ENCODE assay signal across 1 cellular context in the genomic region with DNA sequence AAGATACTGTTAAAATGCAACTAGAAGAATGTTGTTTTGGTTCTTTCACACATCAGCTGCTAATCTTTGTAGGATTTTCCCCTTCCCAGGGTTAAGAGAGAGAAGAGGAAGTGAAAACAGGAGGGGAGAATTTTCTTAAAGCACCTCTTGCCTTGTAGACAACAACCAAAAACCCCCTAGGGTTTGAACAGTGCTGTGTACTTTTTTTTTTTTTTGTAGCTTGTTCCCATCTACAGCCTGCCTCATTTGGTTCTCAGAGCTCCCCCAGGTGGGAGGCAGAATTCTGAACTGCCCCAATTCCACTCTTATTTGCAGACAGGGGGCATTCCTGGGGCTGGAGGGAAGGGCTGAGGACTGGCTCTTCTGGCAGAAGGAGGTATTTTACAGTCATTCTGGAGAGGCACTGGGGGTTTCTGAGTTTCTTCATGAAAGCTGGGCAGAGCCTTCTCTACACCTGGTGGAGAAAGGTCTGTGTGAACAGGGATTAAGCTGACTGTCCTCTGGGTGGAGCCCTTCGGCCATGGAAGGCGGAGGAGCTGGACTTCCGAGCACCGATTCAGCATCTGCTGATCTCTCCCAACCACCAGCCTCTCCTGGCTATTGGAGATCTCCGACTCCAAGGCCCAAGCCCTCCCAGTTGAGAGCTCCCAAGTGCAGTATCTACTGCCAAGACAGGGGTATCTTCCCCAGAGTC.
TF ChIP-seq lines count a peak whose summit lies in the region.

No MANE protein-coding gene starts in this region.

TF ChIP-seq in HepG2, 621 proteins besides CTCF, POLR2A, EP300 and RAD21 (continues in another document):
- TF ChIP-seq, protein P1, sequence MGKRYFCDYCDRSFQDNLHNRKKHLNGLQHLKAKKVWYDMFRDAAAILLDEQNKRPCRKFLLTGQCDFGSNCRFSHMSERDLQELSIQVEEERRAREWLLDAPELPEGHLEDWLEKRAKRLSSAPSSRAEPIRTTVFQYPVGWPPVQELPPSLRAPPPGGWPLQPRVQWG (CRISPR knock-in tag; IDR thresholded peaks at IDR 0.05; ENCODE audit: borderline replicate concordance, low read depth), result no peak
- TF ChIP-seq KLF6 (CRISPR knock-in tag; IDR thresholded peaks at IDR 0.05) (no peak), ETV6 (CRISPR knock-in tag; conservative IDR thresholded peaks at IDR 0.05) (0 out of 2 replicates have a peak, but pooled peaks have one; percentile 43), SALL2 (CRISPR knock-in tag; IDR thresholded peaks at IDR 0.05) (no peak), SP4 (CRISPR knock-in tag; IDR thresholded peaks at IDR 0.05) (no peak), ZSCAN20 (CRISPR knock-in tag; IDR thresholded peaks at IDR 0.05; ENCODE audit: borderline replicate concordance) (no peak), ZNF781 (CRISPR knock-in tag; IDR thresholded peaks at IDR 0.05; ENCODE audit: borderline replicate concordance, not compliant biosample characterization) (no peak), SP140L (CRISPR knock-in tag; IDR thresholded peaks at IDR 0.05; ENCODE audit: borderline replicate concordance) (no peak), ZNF124 (CRISPR knock-in tag; IDR thresholded peaks at IDR 0.05) (peak; percentile 38; the same call in 1 of the 2 replicates), ZNF253 (CRISPR knock-in tag; IDR thresholded peaks at IDR 0.05; ENCODE audit: borderline replicate concordance) (no peak), ZNF713 (CRISPR knock-in tag; IDR thresholded peaks at IDR 0.05) (no peak), SNAPC2 (CRISPR knock-in tag; IDR thresholded peaks at IDR 0.05) (no peak), LCORL (IDR thresholded peaks at IDR 0.05) (no peak), LCORL (CRISPR knock-in tag; IDR thresholded peaks at IDR 0.05) (0 out of 2 replicates have a peak, but pooled peaks have one; percentile 37), NFIB (CRISPR knock-in tag; IDR thresholded peaks at IDR 0.05; ENCODE audit: borderline replicate concordance) (no peak)
- TF ChIP-seq, protein P2, sequence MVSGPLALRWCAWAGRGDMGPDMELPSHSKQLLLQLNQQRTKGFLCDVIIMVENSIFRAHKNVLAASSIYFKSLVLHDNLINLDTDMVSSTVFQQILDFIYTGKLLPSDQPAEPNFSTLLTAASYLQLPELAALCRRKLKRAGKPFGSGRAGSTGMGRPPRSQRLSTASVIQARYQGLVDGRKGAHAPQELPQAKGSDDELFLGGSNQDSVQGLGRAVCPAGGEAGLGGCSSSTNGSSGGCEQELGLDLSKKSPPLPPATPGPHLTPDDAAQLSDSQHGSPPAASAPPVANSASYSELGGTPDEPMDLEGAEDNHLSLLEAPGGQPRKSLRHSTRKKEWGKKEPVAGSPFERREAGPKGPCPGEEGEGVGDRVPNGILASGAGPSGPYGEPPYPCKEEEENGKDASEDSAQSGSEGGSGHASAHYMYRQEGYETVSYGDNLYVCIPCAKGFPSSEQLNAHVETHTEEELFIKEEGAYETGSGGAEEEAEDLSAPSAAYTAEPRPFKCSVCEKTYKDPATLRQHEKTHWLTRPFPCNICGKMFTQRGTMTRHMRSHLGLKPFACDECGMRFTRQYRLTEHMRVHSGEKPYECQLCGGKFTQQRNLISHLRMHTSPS (CRISPR knock-in tag; IDR thresholded peaks at IDR 0.05; ENCODE audit: low read depth), result no peak
- TF ChIP-seq, protein P3, sequence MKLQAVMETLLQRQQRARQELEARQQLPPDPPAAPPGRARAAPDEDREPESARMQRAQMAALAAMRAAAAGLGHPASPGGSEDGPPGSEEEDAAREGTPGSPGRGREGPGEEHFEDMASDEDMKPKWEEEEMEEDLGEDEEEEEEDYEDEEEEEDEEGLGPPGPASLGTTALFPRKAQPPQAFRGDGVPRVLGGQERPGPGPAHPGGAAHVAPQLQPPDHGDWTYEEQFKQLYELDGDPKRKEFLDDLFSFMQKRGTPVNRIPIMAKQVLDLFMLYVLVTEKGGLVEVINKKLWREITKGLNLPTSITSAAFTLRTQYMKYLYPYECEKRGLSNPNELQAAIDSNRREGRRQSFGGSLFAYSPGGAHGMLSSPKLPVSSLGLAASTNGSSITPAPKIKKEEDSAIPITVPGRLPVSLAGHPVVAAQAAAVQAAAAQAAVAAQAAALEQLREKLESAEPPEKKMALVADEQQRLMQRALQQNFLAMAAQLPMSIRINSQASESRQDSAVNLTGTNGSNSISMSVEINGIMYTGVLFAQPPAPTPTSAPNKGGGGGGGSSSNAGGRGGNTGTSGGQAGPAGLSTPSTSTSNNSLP (IDR thresholded peaks at IDR 0.05; ENCODE audit: low read depth, low read length), result no peak
- TF ChIP-seq, protein P4, sequence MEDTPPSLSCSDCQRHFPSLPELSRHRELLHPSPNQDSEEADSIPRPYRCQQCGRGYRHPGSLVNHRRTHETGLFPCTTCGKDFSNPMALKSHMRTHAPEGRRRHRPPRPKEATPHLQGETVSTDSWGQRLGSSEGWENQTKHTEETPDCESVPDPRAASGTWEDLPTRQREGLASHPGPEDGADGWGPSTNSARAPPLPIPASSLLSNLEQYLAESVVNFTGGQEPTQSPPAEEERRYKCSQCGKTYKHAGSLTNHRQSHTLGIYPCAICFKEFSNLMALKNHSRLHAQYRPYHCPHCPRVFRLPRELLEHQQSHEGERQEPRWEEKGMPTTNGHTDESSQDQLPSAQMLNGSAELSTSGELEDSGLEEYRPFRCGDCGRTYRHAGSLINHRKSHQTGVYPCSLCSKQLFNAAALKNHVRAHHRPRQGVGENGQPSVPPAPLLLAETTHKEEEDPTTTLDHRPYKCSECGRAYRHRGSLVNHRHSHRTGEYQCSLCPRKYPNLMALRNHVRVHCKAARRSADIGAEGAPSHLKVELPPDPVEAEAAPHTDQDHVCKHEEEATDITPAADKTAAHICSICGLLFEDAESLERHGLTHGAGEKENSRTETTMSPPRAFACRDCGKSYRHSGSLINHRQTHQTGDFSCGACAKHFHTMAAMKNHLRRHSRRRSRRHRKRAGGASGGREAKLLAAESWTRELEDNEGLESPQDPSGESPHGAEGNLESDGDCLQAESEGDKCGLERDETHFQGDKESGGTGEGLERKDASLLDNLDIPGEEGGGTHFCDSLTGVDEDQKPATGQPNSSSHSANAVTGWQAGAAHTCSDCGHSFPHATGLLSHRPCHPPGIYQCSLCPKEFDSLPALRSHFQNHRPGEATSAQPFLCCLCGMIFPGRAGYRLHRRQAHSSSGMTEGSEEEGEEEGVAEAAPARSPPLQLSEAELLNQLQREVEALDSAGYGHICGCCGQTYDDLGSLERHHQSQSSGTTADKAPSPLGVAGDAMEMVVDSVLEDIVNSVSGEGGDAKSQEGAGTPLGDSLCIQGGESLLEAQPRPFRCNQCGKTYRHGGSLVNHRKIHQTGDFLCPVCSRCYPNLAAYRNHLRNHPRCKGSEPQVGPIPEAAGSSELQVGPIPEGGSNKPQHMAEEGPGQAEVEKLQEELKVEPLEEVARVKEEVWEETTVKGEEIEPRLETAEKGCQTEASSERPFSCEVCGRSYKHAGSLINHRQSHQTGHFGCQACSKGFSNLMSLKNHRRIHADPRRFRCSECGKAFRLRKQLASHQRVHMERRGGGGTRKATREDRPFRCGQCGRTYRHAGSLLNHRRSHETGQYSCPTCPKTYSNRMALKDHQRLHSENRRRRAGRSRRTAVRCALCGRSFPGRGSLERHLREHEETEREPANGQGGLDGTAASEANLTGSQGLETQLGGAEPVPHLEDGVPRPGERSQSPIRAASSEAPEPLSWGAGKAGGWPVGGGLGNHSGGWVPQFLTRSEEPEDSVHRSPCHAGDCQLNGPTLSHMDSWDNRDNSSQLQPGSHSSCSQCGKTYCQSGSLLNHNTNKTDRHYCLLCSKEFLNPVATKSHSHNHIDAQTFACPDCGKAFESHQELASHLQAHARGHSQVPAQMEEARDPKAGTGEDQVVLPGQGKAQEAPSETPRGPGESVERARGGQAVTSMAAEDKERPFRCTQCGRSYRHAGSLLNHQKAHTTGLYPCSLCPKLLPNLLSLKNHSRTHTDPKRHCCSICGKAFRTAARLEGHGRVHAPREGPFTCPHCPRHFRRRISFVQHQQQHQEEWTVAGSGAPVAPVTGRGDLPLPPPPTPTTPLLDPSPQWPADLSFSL (CRISPR knock-in tag; IDR thresholded peaks at IDR 0.05), result no peak
- TF ChIP-seq, protein P5, sequence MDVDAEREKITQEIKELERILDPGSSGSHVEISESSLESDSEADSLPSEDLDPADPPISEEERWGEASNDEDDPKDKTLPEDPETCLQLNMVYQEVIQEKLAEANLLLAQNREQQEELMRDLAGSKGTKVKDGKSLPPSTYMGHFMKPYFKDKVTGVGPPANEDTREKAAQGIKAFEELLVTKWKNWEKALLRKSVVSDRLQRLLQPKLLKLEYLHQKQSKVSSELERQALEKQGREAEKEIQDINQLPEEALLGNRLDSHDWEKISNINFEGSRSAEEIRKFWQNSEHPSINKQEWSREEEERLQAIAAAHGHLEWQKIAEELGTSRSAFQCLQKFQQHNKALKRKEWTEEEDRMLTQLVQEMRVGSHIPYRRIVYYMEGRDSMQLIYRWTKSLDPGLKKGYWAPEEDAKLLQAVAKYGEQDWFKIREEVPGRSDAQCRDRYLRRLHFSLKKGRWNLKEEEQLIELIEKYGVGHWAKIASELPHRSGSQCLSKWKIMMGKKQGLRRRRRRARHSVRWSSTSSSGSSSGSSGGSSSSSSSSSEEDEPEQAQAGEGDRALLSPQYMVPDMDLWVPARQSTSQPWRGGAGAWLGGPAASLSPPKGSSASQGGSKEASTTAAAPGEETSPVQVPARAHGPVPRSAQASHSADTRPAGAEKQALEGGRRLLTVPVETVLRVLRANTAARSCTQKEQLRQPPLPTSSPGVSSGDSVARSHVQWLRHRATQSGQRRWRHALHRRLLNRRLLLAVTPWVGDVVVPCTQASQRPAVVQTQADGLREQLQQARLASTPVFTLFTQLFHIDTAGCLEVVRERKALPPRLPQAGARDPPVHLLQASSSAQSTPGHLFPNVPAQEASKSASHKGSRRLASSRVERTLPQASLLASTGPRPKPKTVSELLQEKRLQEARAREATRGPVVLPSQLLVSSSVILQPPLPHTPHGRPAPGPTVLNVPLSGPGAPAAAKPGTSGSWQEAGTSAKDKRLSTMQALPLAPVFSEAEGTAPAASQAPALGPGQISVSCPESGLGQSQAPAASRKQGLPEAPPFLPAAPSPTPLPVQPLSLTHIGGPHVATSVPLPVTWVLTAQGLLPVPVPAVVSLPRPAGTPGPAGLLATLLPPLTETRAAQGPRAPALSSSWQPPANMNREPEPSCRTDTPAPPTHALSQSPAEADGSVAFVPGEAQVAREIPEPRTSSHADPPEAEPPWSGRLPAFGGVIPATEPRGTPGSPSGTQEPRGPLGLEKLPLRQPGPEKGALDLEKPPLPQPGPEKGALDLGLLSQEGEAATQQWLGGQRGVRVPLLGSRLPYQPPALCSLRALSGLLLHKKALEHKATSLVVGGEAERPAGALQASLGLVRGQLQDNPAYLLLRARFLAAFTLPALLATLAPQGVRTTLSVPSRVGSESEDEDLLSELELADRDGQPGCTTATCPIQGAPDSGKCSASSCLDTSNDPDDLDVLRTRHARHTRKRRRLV (CRISPR knock-in tag; IDR thresholded peaks at IDR 0.05), result no peak
- TF ChIP-seq, protein P6, sequence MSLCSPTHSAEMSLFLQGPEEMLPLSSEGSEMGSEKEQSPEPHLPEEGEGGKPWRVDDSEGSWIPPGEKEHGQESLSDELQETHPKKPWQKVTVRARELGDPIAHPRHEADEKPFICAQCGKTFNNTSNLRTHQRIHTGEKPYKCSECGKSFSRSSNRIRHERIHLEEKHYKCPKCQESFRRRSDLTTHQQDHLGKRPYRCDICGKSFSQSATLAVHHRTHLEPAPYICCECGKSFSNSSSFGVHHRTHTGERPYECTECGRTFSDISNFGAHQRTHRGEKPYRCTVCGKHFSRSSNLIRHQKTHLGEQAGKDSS (CRISPR knock-in tag; IDR thresholded peaks at IDR 0.05; ENCODE audit: borderline replicate concordance, low read depth), result no peak
- TF ChIP-seq, protein P7, sequence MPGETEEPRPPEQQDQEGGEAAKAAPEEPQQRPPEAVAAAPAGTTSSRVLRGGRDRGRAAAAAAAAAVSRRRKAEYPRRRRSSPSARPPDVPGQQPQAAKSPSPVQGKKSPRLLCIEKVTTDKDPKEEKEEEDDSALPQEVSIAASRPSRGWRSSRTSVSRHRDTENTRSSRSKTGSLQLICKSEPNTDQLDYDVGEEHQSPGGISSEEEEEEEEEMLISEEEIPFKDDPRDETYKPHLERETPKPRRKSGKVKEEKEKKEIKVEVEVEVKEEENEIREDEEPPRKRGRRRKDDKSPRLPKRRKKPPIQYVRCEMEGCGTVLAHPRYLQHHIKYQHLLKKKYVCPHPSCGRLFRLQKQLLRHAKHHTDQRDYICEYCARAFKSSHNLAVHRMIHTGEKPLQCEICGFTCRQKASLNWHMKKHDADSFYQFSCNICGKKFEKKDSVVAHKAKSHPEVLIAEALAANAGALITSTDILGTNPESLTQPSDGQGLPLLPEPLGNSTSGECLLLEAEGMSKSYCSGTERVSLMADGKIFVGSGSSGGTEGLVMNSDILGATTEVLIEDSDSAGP (CRISPR knock-in tag; IDR thresholded peaks at IDR 0.05; ENCODE audit: borderline replicate concordance), result 0 out of 2 replicates have a peak, but pooled peaks have one; percentile 6
- TF ChIP-seq, protein P8, sequence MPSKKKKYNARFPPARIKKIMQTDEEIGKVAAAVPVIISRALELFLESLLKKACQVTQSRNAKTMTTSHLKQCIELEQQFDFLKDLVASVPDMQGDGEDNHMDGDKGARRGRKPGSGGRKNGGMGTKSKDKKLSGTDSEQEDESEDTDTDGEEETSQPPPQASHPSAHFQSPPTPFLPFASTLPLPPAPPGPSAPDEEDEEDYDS (CRISPR knock-in tag; IDR thresholded peaks at IDR 0.05), result 0 out of 2 replicates have a peak, but pooled peaks have one; percentile 42
- TF ChIP-seq, protein P9, sequence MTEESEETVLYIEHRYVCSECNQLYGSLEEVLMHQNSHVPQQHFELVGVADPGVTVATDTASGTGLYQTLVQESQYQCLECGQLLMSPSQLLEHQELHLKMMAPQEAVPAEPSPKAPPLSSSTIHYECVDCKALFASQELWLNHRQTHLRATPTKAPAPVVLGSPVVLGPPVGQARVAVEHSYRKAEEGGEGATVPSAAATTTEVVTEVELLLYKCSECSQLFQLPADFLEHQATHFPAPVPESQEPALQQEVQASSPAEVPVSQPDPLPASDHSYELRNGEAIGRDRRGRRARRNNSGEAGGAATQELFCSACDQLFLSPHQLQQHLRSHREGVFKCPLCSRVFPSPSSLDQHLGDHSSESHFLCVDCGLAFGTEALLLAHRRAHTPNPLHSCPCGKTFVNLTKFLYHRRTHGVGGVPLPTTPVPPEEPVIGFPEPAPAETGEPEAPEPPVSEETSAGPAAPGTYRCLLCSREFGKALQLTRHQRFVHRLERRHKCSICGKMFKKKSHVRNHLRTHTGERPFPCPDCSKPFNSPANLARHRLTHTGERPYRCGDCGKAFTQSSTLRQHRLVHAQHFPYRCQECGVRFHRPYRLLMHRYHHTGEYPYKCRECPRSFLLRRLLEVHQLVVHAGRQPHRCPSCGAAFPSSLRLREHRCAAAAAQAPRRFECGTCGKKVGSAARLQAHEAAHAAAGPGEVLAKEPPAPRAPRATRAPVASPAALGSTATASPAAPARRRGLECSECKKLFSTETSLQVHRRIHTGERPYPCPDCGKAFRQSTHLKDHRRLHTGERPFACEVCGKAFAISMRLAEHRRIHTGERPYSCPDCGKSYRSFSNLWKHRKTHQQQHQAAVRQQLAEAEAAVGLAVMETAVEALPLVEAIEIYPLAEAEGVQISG (CRISPR knock-in tag; IDR thresholded peaks at IDR 0.05), result 0 out of 2 replicates have a peak, but pooled peaks have one; percentile 38
- TF ChIP-seq, protein P10, sequence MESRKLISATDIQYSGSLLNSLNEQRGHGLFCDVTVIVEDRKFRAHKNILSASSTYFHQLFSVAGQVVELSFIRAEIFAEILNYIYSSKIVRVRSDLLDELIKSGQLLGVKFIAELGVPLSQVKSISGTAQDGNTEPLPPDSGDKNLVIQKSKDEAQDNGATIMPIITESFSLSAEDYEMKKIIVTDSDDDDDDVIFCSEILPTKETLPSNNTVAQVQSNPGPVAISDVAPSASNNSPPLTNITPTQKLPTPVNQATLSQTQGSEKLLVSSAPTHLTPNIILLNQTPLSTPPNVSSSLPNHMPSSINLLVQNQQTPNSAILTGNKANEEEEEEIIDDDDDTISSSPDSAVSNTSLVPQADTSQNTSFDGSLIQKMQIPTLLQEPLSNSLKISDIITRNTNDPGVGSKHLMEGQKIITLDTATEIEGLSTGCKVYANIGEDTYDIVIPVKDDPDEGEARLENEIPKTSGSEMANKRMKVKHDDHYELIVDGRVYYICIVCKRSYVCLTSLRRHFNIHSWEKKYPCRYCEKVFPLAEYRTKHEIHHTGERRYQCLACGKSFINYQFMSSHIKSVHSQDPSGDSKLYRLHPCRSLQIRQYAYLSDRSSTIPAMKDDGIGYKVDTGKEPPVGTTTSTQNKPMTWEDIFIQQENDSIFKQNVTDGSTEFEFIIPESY (CRISPR knock-in tag; IDR thresholded peaks at IDR 0.05), result no peak
